8 cellular contexts compared by ENCODE assay signal in genomic region chr19:49614096-49614857, GRCh38. TPM values are rescaled to one million over a fixed set of nuclear protein-coding genes. Genes with fewer than 3 reads are reported as not detected.
DNase-seq lines count a peak whose midpoint lies in the region; ATAC-seq lines count a peak whose summit lies in the region.

No MANE protein-coding gene starts in this region.

- peak; percentile 39 for DNase-seq in ACHN
- peak; percentile 73 for DNase-seq in H4 (ENCODE audit: low spot score)
- DNase-seq in activated T-cell treated with anti-CD3 and anti-CD28 coated beads, Interleukin-2, amount 50 U/mL, for 4 hours = no peak
- peak; percentile 88 for DNase-seq in iris pigment epithelial cell (ENCODE audit: low read depth)
- DNase-seq in kidney glomerular epithelial cell (lab: John Stamatoyannopoulos, UW) = no peak
- no peak for DNase-seq in midbrain (lab: John Stamatoyannopoulos, UW)
- DNase-seq in NCI-H226 = no peak

- no peak overlapping the region for H3K4me3 Mint-ChIP-seq in activated T-cell treated with anti-CD3 and anti-CD28 coated beads, Interleukin-2, amount 50 U/mL, for 4 hours

- H3K4me1 Mint-ChIP-seq in activated T-cell treated with anti-CD3 and anti-CD28 coated beads, Interleukin-2, amount 50 U/mL, for 4 hours (ENCODE audit: low read depth) = peaks cover 18% of the 10 kb centered on the region

- H3K9me3 Mint-ChIP-seq in activated T-cell treated with anti-CD3 and anti-CD28 coated beads, Interleukin-2, amount 50 U/mL, for 4 hours = no peaks in the 10 kb centered on the region

- in situ Hi-C loops in ACHN (cut with HindIII; ENCODE audit: low pct_ligation_motif_present, low pct_unique_long_range_greater_than_20kb, low sequenced_read_pairs) = no loop called here

- H3K36me3 Mint-ChIP-seq in activated T-cell treated with anti-CD3 and anti-CD28 coated beads, Interleukin-2, amount 50 U/mL, for 4 hours (ENCODE audit: insufficient read depth) = peaks cover 33% of the 10 kb centered on the region

- peak; percentile 83 to 84 for ATAC-seq in activated T-cell treated with anti-CD3 and anti-CD28 coated beads, Interleukin-2, amount 50 U/mL, for 4 hours
- ATAC-seq in HG02870 (IDR thresholded peaks at IDR 0.05; ENCODE audit: unreplicated experiment) = no peak

- H3K27me3 Mint-ChIP-seq in activated T-cell treated with anti-CD3 and anti-CD28 coated beads, Interleukin-2, amount 50 U/mL, for 4 hours (ENCODE audit: low read depth) = no peaks in the 10 kb centered on the region

RNA-seq across cellular contexts. Expression of gene PRR12, which starts 23.3 kb away (rescaled TPM):
- 0.99 and 1.0 TPM in 2 replicates for total RNA-seq in H4 (2014; rRNA removed; shearing (Covaris generic))
- total RNA-seq in activated T-cell treated with anti-CD3 and anti-CD28 coated beads, Interleukin-2, amount 50 U/mL, for 4 hours = 10 to 100 TPM; 28.0 to 33.1 (median 28.7) TPM

RNA-seq across cellular contexts. Expression of gene RRAS, which starts 25.7 kb away (rescaled TPM):
- 21.5 and 22.7 TPM in 2 replicates for total RNA-seq in H4 (2014; rRNA removed; shearing (Covaris generic))
- total RNA-seq in activated T-cell treated with anti-CD3 and anti-CD28 coated beads, Interleukin-2, amount 50 U/mL, for 4 hours = 1 to 10 TPM; 2.3 to 3.8 (median 3.5) TPM

RNA-seq across cellular contexts. Expression of gene SCAF1, which starts 27.7 kb away (rescaled TPM):
- total RNA-seq in H4 (2014; rRNA removed; shearing (Covaris generic)) = 13.9 and 17.5 TPM in 2 replicates
- 10 to 100 TPM; 81.7 to 82.9 (median 82.5) TPM for total RNA-seq in activated T-cell treated with anti-CD3 and anti-CD28 coated beads, Interleukin-2, amount 50 U/mL, for 4 hours

RNA-seq across cellular contexts. Expression of gene PRRG2, which starts 33.2 kb away (rescaled TPM):
- 0.56 TPM in 1 of 2 replicates, not detected in the other for total RNA-seq in H4 (2014; rRNA removed; shearing (Covaris generic))
- 1 to 10 TPM; 1.0 to 1.4 (median 1.3) TPM for total RNA-seq in activated T-cell treated with anti-CD3 and anti-CD28 coated beads, Interleukin-2, amount 50 U/mL, for 4 hours

RNA-seq across cellular contexts. Expression of gene NOSIP, which starts 33.9 kb away (rescaled TPM):
- 95.7 and 114 TPM in 2 replicates for total RNA-seq in H4 (2014; rRNA removed; shearing (Covaris generic))
- total RNA-seq in activated T-cell treated with anti-CD3 and anti-CD28 coated beads, Interleukin-2, amount 50 U/mL, for 4 hours = 10 to 100 TPM; 86.0 to 89.6 (median 87.0) TPM

Comparison
In these comparisons a context has a peak if more than half of its experiments do, and no peak if none do; other contexts are left out.
1. DNase-seq: peak in ACHN (single experiment), H4 (single experiment) and iris pigment epithelial cell (single experiment); none in activated T-cell treated with anti-CD3 and anti-CD28 coated beads, Interleukin-2, amount 50 U/mL, for 4 hours (single experiment), kidney glomerular epithelial cell (single experiment), midbrain (single experiment) and NCI-H226 (single experiment).
2. RNA of gene PRR12, which starts 23.3 kb away (total RNA-seq): 28.0 to 33.1 TPM in activated T-cell treated with anti-CD3 and anti-CD28 coated beads, Interleukin-2, amount 50 U/mL, for 4 hours; 0.99 to 1.0 TPM in H4; every median in the first group is over 10 times any median in the second.